In genomic region chr16:21501869-21502667, GRCh38 we compare ENCODE assay signal across 1 cellular context.
A peak's percentile ranks its signal among the peaks of the same experiment; 100 is the strongest.
TF ChIP-seq lines count a peak whose summit lies in the region.

No MANE protein-coding gene starts in this region.

TF ChIP-seq in HepG2, 621 proteins besides CTCF, POLR2A, EP300 and RAD21 (continued from another document and continues in another):
- TF ChIP-seq GATA4 (IDR thresholded peaks at IDR 0.05; ENCODE audit: borderline replicate concordance, low read depth) = peak; percentile 91
- TF ChIP-seq NFRKB (IDR thresholded peaks at IDR 0.05) = no peak
- TF ChIP-seq IKZF5 (CRISPR knock-in tag; IDR thresholded peaks at IDR 0.05) = peak; percentile 95
- TF ChIP-seq MAFF (IDR thresholded peaks at IDR 0.05; ENCODE audit: low read depth, low read length) = no peak
- peak; percentile 95 for TF ChIP-seq TOPORS (CRISPR knock-in tag; IDR thresholded peaks at IDR 0.05)
- peak; percentile 97; the same call in 1 of the 2 replicates for TF ChIP-seq PREB (CRISPR knock-in tag; IDR thresholded peaks at IDR 0.05)
- TF ChIP-seq ZNF770 (CRISPR knock-in tag; IDR thresholded peaks at IDR 0.05) = no peak; the same call in 1 of the 2 replicates
- 0 out of 2 replicates have a peak, but pooled peaks have one; percentile 77 for TF ChIP-seq TP53 (CRISPR knock-in tag; conservative IDR thresholded peaks at IDR 0.05)
- no peak for TF ChIP-seq NR2F2 (IDR thresholded peaks at IDR 0.05; ENCODE audit: borderline replicate concordance, low read depth)
- TF ChIP-seq ZNF263 (CRISPR knock-in tag; IDR thresholded peaks at IDR 0.05) = peak; percentile 88
- TF ChIP-seq RFX5 (IDR thresholded peaks at IDR 0.05; ENCODE audit: low read depth, low read length) = no peak
- TF ChIP-seq ZBTB40 (IDR thresholded peaks at IDR 0.05) = no peak
- TF ChIP-seq ZBTB40 (CRISPR knock-in tag; IDR thresholded peaks at IDR 0.05) = peak; percentile 63; the same call in 1 of the 2 replicates
- TF ChIP-seq DNMT3B (CRISPR knock-in tag; conservative IDR thresholded peaks at IDR 0.05) = no peak
- peak; percentile 99 for TF ChIP-seq MXD4 (CRISPR knock-in tag; IDR thresholded peaks at IDR 0.05)
- peak; percentile 97; the same call in 1 of the 2 replicates for TF ChIP-seq ZNF614 (CRISPR knock-in tag; IDR thresholded peaks at IDR 0.05; ENCODE audit: borderline replicate concordance)
- peak; percentile 81 for TF ChIP-seq ZNF431 (CRISPR knock-in tag; IDR thresholded peaks at IDR 0.05; ENCODE audit: borderline replicate concordance, low read depth)
- peak; percentile 89; the same call in 1 of the 2 replicates for TF ChIP-seq BRCA1 (CRISPR knock-in tag; IDR thresholded peaks at IDR 0.05)
- TF ChIP-seq ZNF326 (CRISPR knock-in tag; IDR thresholded peaks at IDR 0.05; ENCODE audit: borderline replicate concordance) = peak; percentile 95
- TF ChIP-seq HOXD1 (CRISPR knock-in tag; IDR thresholded peaks at IDR 0.05) = peak; percentile 98
- TF ChIP-seq SATB2 (CRISPR knock-in tag; IDR thresholded peaks at IDR 0.05) = no peak
- no peak for TF ChIP-seq ZNF737 (CRISPR knock-in tag; IDR thresholded peaks at IDR 0.05; ENCODE audit: borderline replicate concordance)
- no peak for TF ChIP-seq RARG (CRISPR knock-in tag; IDR thresholded peaks at IDR 0.05; ENCODE audit: low read depth)
- peak; percentile 96 for TF ChIP-seq MXD1 (CRISPR knock-in tag; IDR thresholded peaks at IDR 0.05)
- TF ChIP-seq AGO2 (optimal IDR thresholded peaks at IDR 0.05; ENCODE audit: low read depth, low read length) = peak; percentile 88
- TF ChIP-seq SSRP1 (CRISPR knock-in tag; IDR thresholded peaks at IDR 0.05) = no peak
- TF ChIP-seq USF2 (IDR thresholded peaks at IDR 0.05; ENCODE audit: low read depth, low read length) = no peak
- TF ChIP-seq USF2 (CRISPR knock-in tag; IDR thresholded peaks at IDR 0.05; ENCODE audit: borderline replicate concordance) = no peak; the same call in 1 of the 2 replicates
- TF ChIP-seq SMARCC2 (IDR thresholded peaks at IDR 0.05) = no peak
- TF ChIP-seq CENPX (CRISPR knock-in tag; IDR thresholded peaks at IDR 0.05) = no peak
- TF ChIP-seq MYC (CRISPR knock-in tag; IDR thresholded peaks at IDR 0.05; ENCODE audit: borderline replicate concordance) = peak; percentile 94
- no peak for TF ChIP-seq ZXDC (CRISPR knock-in tag; IDR thresholded peaks at IDR 0.05)
- TF ChIP-seq ZNF12 (CRISPR knock-in tag; IDR thresholded peaks at IDR 0.05) = peak; percentile 77; the same call in 1 of the 2 replicates
- TF ChIP-seq MYNN (CRISPR knock-in tag; IDR thresholded peaks at IDR 0.05; ENCODE audit: low read depth) = 0 out of 2 replicates have a peak, but pooled peaks have one; percentile 80
- peak; percentile 96 for TF ChIP-seq ETV6 (CRISPR knock-in tag; conservative IDR thresholded peaks at IDR 0.05)
- peak; percentile 82; the same call in 1 of the 2 replicates for TF ChIP-seq RXRB (CRISPR knock-in tag; IDR thresholded peaks at IDR 0.05; ENCODE audit: borderline replicate concordance)
- TF ChIP-seq ZNF597 (CRISPR knock-in tag; IDR thresholded peaks at IDR 0.05) = 0 out of 2 replicates have a peak, but pooled peaks have one; percentile 83
- TF ChIP-seq POGK (CRISPR knock-in tag; conservative IDR thresholded peaks at IDR 0.05) = peak; percentile 92
- peak; percentile 95; the same call in 1 of the 2 replicates for TF ChIP-seq ZSCAN9 (CRISPR knock-in tag; IDR thresholded peaks at IDR 0.05; ENCODE audit: borderline replicate concordance)
- peak; percentile 87; the same call in 1 of the 2 replicates for TF ChIP-seq NKX3-1 (CRISPR knock-in tag; IDR thresholded peaks at IDR 0.05)
